Comparison of ENCODE assay signal across 1 cellular context in genomic region chr12:95738024-95738611, GRCh38.
TF ChIP-seq lines count a peak whose summit lies in the region.

No MANE protein-coding gene starts in this region.

TF ChIP-seq in H1, 55 proteins besides CTCF, POLR2A, EP300 and RAD21 (continued from another document):
- no peak for TF ChIP-seq MAX (IDR thresholded peaks at IDR 0.05)
